ENCODE assay signal across 1 cellular context in the genomic region with DNA sequence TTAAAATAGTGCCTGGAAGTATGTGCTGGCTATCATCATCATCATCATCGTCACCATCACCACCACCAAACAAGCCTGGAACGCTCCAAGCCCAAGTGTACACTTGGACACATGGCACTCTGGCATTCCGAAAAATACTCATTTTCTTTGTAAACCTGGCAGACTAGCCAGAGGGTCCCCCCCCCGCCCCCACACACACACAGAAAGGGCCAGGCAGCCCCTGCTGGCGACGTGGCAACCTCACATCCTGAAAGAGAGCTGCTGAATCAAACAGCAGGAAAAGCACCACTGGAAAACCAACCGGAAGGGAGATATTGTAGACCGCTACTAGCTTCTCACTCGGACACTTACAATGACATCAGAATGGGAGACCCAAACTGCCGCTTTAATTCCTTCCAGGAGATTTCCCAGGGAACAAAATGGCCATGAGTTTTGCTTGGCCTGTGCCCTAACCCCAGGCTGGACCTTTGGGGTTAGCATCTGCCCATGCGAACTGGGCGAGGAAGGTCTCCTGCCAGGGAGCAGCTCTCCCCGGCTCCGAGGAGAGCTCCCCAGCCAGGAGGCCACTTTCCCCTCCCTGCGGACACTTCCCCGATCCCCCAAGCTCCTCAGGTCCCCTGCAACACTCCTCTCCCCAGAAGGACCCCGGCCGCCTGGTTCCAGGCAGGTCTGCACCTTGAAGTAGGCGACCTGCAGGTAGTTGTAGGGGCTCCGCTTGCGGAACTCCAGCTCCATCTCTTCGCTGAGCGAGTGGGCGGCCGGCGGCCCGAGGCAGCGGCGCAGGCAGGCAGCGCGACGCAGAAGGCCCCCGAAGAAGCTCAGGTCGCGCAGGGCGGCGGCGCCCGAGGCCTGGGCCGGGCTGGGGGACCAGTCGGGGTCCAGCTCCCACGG.
TF ChIP-seq lines count a peak whose summit lies in the region.

No MANE protein-coding gene starts in this region.

TF ChIP-seq in K562, 482 proteins besides CTCF, POLR2A, EP300 and RAD21 (continued from another document):
- TF ChIP-seq, protein P1, sequence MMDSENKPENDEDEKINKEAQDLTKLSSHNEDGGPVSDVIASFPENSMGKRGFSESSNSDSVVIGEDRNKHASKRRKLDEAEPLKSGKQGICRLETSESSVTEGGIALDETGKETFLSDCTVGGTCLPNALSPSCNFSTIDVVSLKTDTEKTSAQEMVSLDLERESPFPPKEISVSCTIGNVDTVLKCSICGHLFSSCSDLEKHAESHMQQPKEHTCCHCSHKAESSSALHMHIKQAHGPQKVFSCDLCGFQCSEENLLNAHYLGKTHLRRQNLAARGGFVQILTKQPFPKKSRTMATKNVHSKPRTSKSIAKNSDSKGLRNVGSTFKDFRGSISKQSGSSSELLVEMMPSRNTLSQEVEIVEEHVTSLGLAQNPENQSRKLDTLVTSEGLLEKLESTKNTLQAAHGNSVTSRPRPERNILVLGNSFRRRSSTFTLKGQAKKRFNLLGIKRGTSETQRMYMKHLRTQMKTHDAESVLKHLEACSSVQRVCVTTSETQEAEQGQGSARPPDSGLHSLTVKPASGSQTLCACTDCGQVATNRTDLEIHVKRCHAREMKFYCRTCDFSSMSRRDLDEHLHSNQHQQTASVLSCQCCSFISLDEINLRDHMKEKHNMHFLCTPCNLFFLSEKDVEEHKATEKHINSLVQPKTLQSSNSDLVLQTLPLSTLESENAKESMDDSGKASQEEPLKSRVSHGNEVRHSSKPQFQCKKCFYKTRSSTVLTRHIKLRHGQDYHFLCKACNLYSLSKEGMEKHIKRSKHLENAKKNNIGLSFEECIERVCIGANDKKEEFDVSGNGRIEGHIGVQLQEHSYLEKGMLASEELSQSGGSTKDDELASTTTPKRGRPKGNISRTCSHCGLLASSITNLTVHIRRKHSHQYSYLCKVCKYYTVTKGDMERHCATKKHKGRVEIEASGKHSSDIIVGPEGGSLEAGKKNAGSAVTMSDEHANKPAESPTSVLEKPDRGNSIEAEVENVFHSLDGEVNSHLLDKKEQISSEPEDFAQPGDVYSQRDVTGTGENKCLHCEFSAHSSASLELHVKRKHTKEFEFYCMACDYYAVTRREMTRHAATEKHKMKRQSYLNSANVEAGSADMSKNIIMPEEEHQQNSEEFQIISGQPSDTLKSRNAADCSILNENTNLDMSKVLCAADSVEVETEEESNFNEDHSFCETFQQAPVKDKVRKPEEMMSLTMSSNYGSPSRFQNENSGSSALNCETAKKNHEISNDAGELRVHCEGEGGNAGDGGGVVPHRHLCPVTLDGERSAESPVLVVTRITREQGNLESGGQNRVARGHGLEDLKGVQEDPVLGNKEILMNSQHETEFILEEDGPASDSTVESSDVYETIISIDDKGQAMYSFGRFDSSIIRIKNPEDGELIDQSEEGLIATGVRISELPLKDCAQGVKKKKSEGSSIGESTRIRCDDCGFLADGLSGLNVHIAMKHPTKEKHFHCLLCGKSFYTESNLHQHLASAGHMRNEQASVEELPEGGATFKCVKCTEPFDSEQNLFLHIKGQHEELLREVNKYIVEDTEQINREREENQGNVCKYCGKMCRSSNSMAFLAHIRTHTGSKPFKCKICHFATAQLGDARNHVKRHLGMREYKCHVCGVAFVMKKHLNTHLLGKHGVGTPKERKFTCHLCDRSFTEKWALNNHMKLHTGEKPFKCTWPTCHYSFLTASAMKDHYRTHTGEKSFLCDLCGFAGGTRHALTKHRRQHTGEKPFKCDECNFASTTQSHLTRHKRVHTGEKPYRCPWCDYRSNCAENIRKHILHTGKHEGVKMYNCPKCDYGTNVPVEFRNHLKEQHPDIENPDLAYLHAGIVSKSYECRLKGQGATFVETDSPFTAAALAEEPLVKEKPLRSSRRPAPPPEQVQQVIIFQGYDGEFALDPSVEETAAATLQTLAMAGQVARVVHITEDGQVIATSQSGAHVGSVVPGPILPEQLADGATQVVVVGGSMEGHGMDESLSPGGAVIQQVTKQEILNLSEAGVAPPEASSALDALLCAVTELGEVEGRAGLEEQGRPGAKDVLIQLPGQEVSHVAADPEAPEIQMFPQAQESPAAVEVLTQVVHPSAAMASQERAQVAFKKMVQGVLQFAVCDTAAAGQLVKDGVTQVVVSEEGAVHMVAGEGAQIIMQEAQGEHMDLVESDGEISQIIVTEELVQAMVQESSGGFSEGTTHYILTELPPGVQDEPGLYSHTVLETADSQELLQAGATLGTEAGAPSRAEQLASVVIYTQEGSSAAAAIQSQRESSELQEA (IDR thresholded peaks at IDR 0.05; ENCODE audit: low read depth): no peak
- no peak for TF ChIP-seq HNRNPL (IDR thresholded peaks at IDR 0.05; ENCODE audit: low read depth, low read length)
- TF ChIP-seq, protein P2, sequence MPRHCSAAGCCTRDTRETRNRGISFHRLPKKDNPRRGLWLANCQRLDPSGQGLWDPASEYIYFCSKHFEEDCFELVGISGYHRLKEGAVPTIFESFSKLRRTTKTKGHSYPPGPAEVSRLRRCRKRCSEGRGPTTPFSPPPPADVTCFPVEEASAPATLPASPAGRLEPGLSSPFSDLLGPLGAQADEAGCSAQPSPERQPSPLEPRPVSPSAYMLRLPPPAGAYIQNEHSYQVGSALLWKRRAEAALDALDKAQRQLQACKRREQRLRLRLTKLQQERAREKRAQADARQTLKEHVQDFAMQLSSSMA (CRISPR knock-in tag; IDR thresholded peaks at IDR 0.05): no peak
- no peak for TF ChIP-seq NCOA4 (IDR thresholded peaks at IDR 0.05; ENCODE audit: partially characterized antibody)
- TF ChIP-seq BRD9 (IDR thresholded peaks at IDR 0.05; ENCODE audit: low read depth, partially characterized antibody): no peak
- TF ChIP-seq TSC22D4 (tag; IDR thresholded peaks at IDR 0.05): no peak
- TF ChIP-seq RFX7 (CRISPR knock-in tag; IDR thresholded peaks at IDR 0.05): no peak
- TF ChIP-seq, protein P3, sequence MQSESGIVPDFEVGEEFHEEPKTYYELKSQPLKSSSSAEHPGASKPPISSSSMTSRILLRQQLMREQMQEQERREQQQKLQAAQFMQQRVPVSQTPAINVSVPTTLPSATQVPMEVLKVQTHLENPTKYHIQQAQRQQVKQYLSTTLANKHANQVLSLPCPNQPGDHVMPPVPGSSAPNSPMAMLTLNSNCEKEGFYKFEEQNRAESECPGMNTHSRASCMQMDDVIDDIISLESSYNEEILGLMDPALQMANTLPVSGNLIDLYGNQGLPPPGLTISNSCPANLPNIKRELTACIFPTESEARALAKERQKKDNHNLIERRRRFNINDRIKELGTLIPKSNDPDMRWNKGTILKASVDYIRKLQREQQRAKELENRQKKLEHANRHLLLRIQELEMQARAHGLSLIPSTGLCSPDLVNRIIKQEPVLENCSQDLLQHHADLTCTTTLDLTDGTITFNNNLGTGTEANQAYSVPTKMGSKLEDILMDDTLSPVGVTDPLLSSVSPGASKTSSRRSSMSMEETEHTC (IDR thresholded peaks at IDR 0.05): no peak
- no peak for TF ChIP-seq TAF9B (IDR thresholded peaks at IDR 0.05; ENCODE audit: partially characterized antibody)
- no peak for TF ChIP-seq ZNF124 (CRISPR knock-in tag; IDR thresholded peaks at IDR 0.05)
- TF ChIP-seq, protein P4, sequence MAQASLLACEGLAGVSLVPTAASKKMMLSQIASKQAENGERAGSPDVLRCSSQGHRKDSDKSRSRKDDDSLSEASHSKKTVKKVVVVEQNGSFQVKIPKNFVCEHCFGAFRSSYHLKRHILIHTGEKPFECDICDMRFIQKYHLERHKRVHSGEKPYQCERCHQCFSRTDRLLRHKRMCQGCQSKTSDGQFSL (CRISPR knock-in tag; IDR thresholded peaks at IDR 0.05): peak; percentile 96
- TF ChIP-seq, protein P4 (tag; IDR thresholded peaks at IDR 0.05): peak in 1 of 2 experiments; percentile 75; a peak in 2 of 4 replicates
- no peak for TF ChIP-seq ARHGAP35 (IDR thresholded peaks at IDR 0.05; ENCODE audit: partially characterized antibody)
- no peak for TF ChIP-seq ARID2 (IDR thresholded peaks at IDR 0.05)
- no peak for TF ChIP-seq ZNF79 (CRISPR knock-in tag; IDR thresholded peaks at IDR 0.05; ENCODE audit: low read depth)
- TF ChIP-seq, protein P5, sequence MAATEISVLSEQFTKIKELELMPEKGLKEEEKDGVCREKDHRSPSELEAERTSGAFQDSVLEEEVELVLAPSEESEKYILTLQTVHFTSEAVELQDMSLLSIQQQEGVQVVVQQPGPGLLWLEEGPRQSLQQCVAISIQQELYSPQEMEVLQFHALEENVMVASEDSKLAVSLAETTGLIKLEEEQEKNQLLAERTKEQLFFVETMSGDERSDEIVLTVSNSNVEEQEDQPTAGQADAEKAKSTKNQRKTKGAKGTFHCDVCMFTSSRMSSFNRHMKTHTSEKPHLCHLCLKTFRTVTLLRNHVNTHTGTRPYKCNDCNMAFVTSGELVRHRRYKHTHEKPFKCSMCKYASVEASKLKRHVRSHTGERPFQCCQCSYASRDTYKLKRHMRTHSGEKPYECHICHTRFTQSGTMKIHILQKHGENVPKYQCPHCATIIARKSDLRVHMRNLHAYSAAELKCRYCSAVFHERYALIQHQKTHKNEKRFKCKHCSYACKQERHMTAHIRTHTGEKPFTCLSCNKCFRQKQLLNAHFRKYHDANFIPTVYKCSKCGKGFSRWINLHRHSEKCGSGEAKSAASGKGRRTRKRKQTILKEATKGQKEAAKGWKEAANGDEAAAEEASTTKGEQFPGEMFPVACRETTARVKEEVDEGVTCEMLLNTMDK (IDR thresholded peaks at IDR 0.05; ENCODE audit: borderline replicate concordance, insufficient read depth, low read depth, low read length, poor library complexity, severe bottlenecking): no peak
- no peak for TF ChIP-seq NFE2L1 (tag; IDR thresholded peaks at IDR 0.05; ENCODE audit: borderline replicate concordance, low read depth)
